Comparison of ENCODE assay signal across 9 cellular contexts in genomic region chr1:26292735-26293134, GRCh38. TPM values are rescaled to one million over a fixed set of nuclear protein-coding genes. Genes with fewer than 3 reads are reported as not detected.
DNase-seq lines count a peak whose midpoint lies in the region; TF ChIP-seq lines count a peak whose summit lies in the region.
"Not testable (repeated sequence)": the region's sequence is repeated elsewhere in the genome, so short reads cannot be mapped to it uniquely, and the experiment has no call there.
"Had no signal": no experiment of that assay in that cellular context is flagged by ENCODE, and none has a peak within 500 bp of the region (broad histone marks: within the 10 kb centered on the region; RNA-seq: fewer than 3 reads in every experiment).

No MANE protein-coding gene starts in this region.

- H3K9me3 Mint-ChIP-seq in CD14-positive monocyte; activated CD4-positive, alpha-beta memory T cell treated with anti-CD3 and anti-CD28 coated beads for 36 hours; activated naive CD4-positive, alpha-beta T cell treated with anti-CD3 and anti-CD28 coated beads, Interleukin-2, amount 50 U/mL, for 24 hours: not testable (repeated sequence)

- H3K27me3 Mint-ChIP-seq in CD14-positive monocyte (ENCODE audit: low read depth in 3 of 3); activated CD4-positive, alpha-beta memory T cell treated with anti-CD3 and anti-CD28 coated beads for 36 hours; activated naive CD4-positive, alpha-beta T cell treated with anti-CD3 and anti-CD28 coated beads, Interleukin-2, amount 50 U/mL, for 24 hours: not testable (repeated sequence)

- not testable (repeated sequence) for H3K9me2 ChIP-seq in OCI-LY1 (ENCODE audit: low read depth, low read length)

- H3K4me2 ChIP-seq in OCI-LY1 (ENCODE audit: low read length), result not testable (repeated sequence)

- not testable (repeated sequence) for H3K79me2 ChIP-seq in OCI-LY1 (ENCODE audit: insufficient read depth, low read length)

- DNase-seq in CD14-positive monocyte (ENCODE audit: low spot score); HL-60 (ENCODE audit: low read depth in 1 of 2, low spot score in 1 of 2); activated CD4-positive, alpha-beta memory T cell treated with anti-CD3 and anti-CD28 coated beads for 36 hours; spleen: not testable (repeated sequence)
- DNase-seq in islet precursor cell, result peak; percentile 23

- H3K9me3 ChIP-seq in OCI-LY1 (ENCODE audit: low read length); spleen: not testable (repeated sequence)

- H2AFZ ChIP-seq in OCI-LY1 (ENCODE audit: low read length), result not testable (repeated sequence)

- H3F3A ChIP-seq in OCI-LY1 (ENCODE audit: insufficient read depth, low read length), result peaks cover 16% of the 10 kb centered on the region; the same call in 1 of the 2 replicates

- not testable (repeated sequence) for H3K4me3 Mint-ChIP-seq in CD14-positive monocyte; activated CD4-positive, alpha-beta memory T cell treated with anti-CD3 and anti-CD28 coated beads for 36 hours; activated naive CD4-positive, alpha-beta T cell treated with anti-CD3 and anti-CD28 coated beads, Interleukin-2, amount 50 U/mL, for 24 hours

- WGBS in spleen, 5 donors, result 69 to 84% (median 77%) methylated on average over 4 to 5 of the region's 5 CpGs

- POLR2A ChIA-PET in activated CD4-positive, alpha-beta memory T cell treated with anti-CD3 and anti-CD28 coated beads for 36 hours (lab: Charles Lee), result not testable (repeated sequence)

- peaks cover 48% of the 10 kb centered on the region for H3K4me1 ChIP-seq in OCI-LY1 (ENCODE audit: insufficient read depth, low read length, severe bottlenecking)
- peaks cover 41 to 59% (median 55%) of the 10 kb centered on the region in 6 donors for H3K4me1 ChIP-seq in spleen

- not testable (repeated sequence) for H3K27me3 ChIP-seq in HL-60 (ENCODE audit: insufficient read depth, poor library complexity, severe bottlenecking); OCI-LY1 (ENCODE audit: insufficient read depth, low read length); spleen (replicated peaks in 1 of 7)

- H3K4me3 ChIP-seq in HL-60 (replicated peaks; ENCODE audit: insufficient read depth, low read length); OCI-LY1 (ENCODE audit: low read depth, low read length, poor library complexity, severe bottlenecking); spleen: not testable (repeated sequence)

- not testable (repeated sequence) for TF ChIP-seq CTCF in CD14-positive monocyte (IDR thresholded peaks at IDR 0.05); HL-60 (IDR thresholded peaks at IDR 0.05; ENCODE audit: insufficient read depth, low read length); OCI-LY1 (IDR thresholded peaks at IDR 0.05; ENCODE audit: low read length); spleen (IDR thresholded peaks at IDR 0.05 in 8 of 11, conservative IDR thresholded peaks at IDR 0.05 in 3 of 11)

- H3K36me3 ChIP-seq in OCI-LY1 (ENCODE audit: insufficient read depth, low read length) (peaks cover 30% of the 10 kb centered on the region; the same call in 1 of the 2 replicates), spleen (peaks cover 0 to 49% (median 4%) of the 10 kb centered on the region in 6 donors)

- peaks cover 60% of the 10 kb centered on the region for H3K4me1 Mint-ChIP-seq in CD14-positive monocyte
- peaks cover 44% of the 10 kb centered on the region for H3K4me1 Mint-ChIP-seq in activated CD4-positive, alpha-beta memory T cell treated with anti-CD3 and anti-CD28 coated beads for 36 hours (ENCODE audit: low read depth)
- H3K4me1 Mint-ChIP-seq in activated naive CD4-positive, alpha-beta T cell treated with anti-CD3 and anti-CD28 coated beads, Interleukin-2, amount 50 U/mL, for 24 hours, result peaks cover 72% of the 10 kb centered on the region

- H3K36me3 Mint-ChIP-seq in CD14-positive monocyte, result peaks cover 49 to 81% of the 10 kb centered on the region in 2 donors
- H3K36me3 Mint-ChIP-seq in activated CD4-positive, alpha-beta memory T cell treated with anti-CD3 and anti-CD28 coated beads for 36 hours; activated naive CD4-positive, alpha-beta T cell treated with anti-CD3 and anti-CD28 coated beads, Interleukin-2, amount 50 U/mL, for 24 hours: not testable (repeated sequence)

- H3K9ac ChIP-seq in OCI-LY1 (ENCODE audit: low read length), result not testable (repeated sequence)

- TF ChIP-seq POLR2A in spleen (IDR thresholded peaks at IDR 0.05), result not testable (repeated sequence)

- CTCF ChIA-PET in activated CD4-positive, alpha-beta memory T cell treated with anti-CD3 and anti-CD28 coated beads for 36 hours (lab: Charles Lee), result interaction anchor here (0.7 kb wide), 1 partner anchor 58 kb away, joined by 3 read pairs; no protein-coding TSS in a partner anchor

- intact Hi-C loops in CD14-positive monocyte (cut with micrococcal nuclease); activated CD4-positive, alpha-beta memory T cell treated with anti-CD3 and anti-CD28 coated beads for 36 hours (cut with micrococcal nuclease); spleen (cut with DNase I; ENCODE audit: low total_unique reads): not testable (repeated sequence)

- peak overlapping the region; percentile 62 to 100 (median 93) for H3K27ac Mint-ChIP-seq in CD14-positive monocyte
- peak overlapping the region; percentile 3 for H3K27ac Mint-ChIP-seq in activated CD4-positive, alpha-beta memory T cell treated with anti-CD3 and anti-CD28 coated beads for 36 hours
- peak overlapping the region; percentile 55 for H3K27ac Mint-ChIP-seq in activated naive CD4-positive, alpha-beta T cell treated with anti-CD3 and anti-CD28 coated beads, Interleukin-2, amount 50 U/mL, for 24 hours

- not testable (repeated sequence) for H4K20me1 ChIP-seq in OCI-LY1 (ENCODE audit: insufficient read depth, low read length)

- H3K27ac ChIP-seq in HL-60 (replicated peaks) (0 out of 2 replicates have a peak overlapping the region, but pooled peaks have one; percentile 22), OCI-LY1 (ENCODE audit: low read depth, low read length, poor library complexity, severe bottlenecking) (peak overlapping the region; percentile 100), spleen (peak overlapping the region in 6 of 8 donors; percentile 87 to 99 (median 96))

RNA-seq across cellular contexts. Expression of gene SH3BGRL3, which starts 12.8 kb away (rescaled TPM):
- polyA plus RNA-seq in CD14-positive monocyte (1,000 to 10,000 TPM; 1,706 to 1,744 TPM), spleen (100 to 1,000 TPM; 249 to 319 (median 286) TPM)
- total RNA-seq in activated CD4-positive, alpha-beta memory T cell treated with anti-CD3 and anti-CD28 coated beads for 36 hours, result 100 to 1,000 TPM; 305 to 320 TPM
- total RNA-seq in spleen, result 100 to 1,000 TPM; 139 to 261 (median 233) TPM

RNA-seq across cellular contexts. Expression of gene UBXN11, which starts 13.7 kb away (rescaled TPM):
- polyA plus RNA-seq in CD14-positive monocyte, result 10 to 100 TPM; 48.0 to 52.1 TPM
- total RNA-seq in activated CD4-positive, alpha-beta memory T cell treated with anti-CD3 and anti-CD28 coated beads for 36 hours, result 10 to 100 TPM; 24.5 to 26.1 TPM
- 10 to 100 TPM; 25.1 to 67.1 (median 48.0) TPM for total RNA-seq in spleen
- 10 to 100 TPM; 26.6 to 67.8 (median 66.1) TPM for polyA plus RNA-seq in spleen

RNA-seq across cellular contexts. Expression of gene CD52, which starts 25.0 kb away (rescaled TPM):
- polyA plus RNA-seq in CD14-positive monocyte, result 1,000 to 10,000 TPM; 2,617 to 4,047 TPM
- total RNA-seq in activated CD4-positive, alpha-beta memory T cell treated with anti-CD3 and anti-CD28 coated beads for 36 hours, result 100 to 1,000 TPM; 261 to 291 TPM
- 100 to 1,000 TPM; 206 to 422 (median 301) TPM for total RNA-seq in spleen
- 1,000 to 10,000 TPM; 2,248 to 3,726 (median 2,540) TPM for polyA plus RNA-seq in spleen
- total RNA-seq: GM23338 had no signal
- polyA plus RNA-seq: SK-N-SH had no signal

RNA-seq across cellular contexts. Expression of gene CEP85, which starts 58.7 kb away (rescaled TPM):
- polyA plus RNA-seq in CD14-positive monocyte, result 10 to 100 TPM in 1 of 2 donors, 1 to 10 TPM in 1; 8.2 to 10.9 TPM
- 10 to 100 TPM; 30.3 to 32.6 TPM for total RNA-seq in activated CD4-positive, alpha-beta memory T cell treated with anti-CD3 and anti-CD28 coated beads for 36 hours
- 10 to 100 TPM in 5 of 7 donors, 1 to 10 TPM in 2; 7.8 to 14.9 (median 10.8) TPM for total RNA-seq in spleen
- 1 to 10 TPM; 3.9 to 5.2 (median 4.2) TPM for polyA plus RNA-seq in spleen

Comparison
In these comparisons a context has a peak if more than half of its experiments do, and no peak if none do; other contexts are left out.
1. H3K27ac Mint-ChIP-seq: peak in every context shown above with its lines; median percentile 93 in CD14-positive monocyte; 55 in activated naive CD4-positive, alpha-beta T cell treated with anti-CD3 and anti-CD28 coated beads, Interleukin-2, amount 50 U/mL, for 24 hours; 3 in activated CD4-positive, alpha-beta memory T cell treated with anti-CD3 and anti-CD28 coated beads for 36 hours.
2. H3K27ac ChIP-seq: peak in every context shown above with its lines; median percentile 100 in OCI-LY1; 96 in spleen; 22 in HL-60.